ENCODE assay signal across 20 cellular contexts in the genomic region with DNA sequence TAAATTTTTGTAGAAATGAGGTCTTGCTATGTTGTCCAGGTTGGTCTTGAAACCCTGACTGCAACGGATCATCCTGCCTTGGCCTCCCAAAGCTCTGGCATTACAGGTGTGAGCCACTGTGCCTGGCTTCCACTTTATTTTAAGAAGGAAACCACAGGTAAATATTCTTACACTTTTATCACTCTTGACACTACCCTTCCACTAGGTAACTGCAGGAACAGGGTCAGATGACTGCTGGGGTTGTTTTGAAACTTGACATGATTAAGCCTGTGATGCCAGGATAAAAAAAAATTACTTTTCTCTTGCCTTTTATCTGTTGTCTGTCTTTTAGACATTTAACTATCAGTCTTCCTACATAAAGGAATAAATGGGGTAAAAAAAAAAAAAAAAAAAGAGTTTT. TPM values are rescaled to one million over a fixed set of nuclear protein-coding genes. Genes with fewer than 3 reads are reported as not detected.
DNase-seq lines count a peak whose midpoint lies in the region; ATAC-seq, FAIRE-seq and TF ChIP-seq lines count a peak whose summit lies in the region.
"Had no signal": no experiment of that assay in that cellular context is flagged by ENCODE, and none has a peak within 500 bp of the region (broad histone marks: within the 10 kb centered on the region; RNA-seq: fewer than 3 reads in every experiment).

No MANE protein-coding gene starts in this region.

- 89 to 95% methylated on average over 1 of the region's 1 CpG for WGBS in aorta, 2 donors

- peaks cover 0 to 22% (median 5%) of the 10 kb centered on the region in 11 experiments; a peak in 9 of 22 replicates for H3K36me3 ChIP-seq in BLaER1 treated with 17β-estradiol and CSF1 and Interleukin-3, amounts not matched to agents 10 nM and 100 nM
- H3K36me3 ChIP-seq in Panc1 (ENCODE audit: control insufficient read depth, insufficient read depth, low read length), result no peaks in the 10 kb centered on the region
- no peaks in the 10 kb centered on the region for H3K36me3 ChIP-seq in neutrophil
- no peaks in the 10 kb centered on the region for H3K36me3 ChIP-seq in aorta (ENCODE audit: control insufficient read depth in 1 of 2, insufficient read depth in 2 of 2, low read length in 1 of 2)
- H3K36me3 ChIP-seq: HAP-1 had no signal

- H3K4me3 ChIP-seq in BLaER1 treated with 17β-estradiol and CSF1 and Interleukin-3, amounts not matched to agents 10 nM and 100 nM, result no peak overlapping the region
- H3K4me3 ChIP-seq in Panc1 (ENCODE audit: low read depth in 2 of 2, low read length in 2 of 2) (no peak overlapping the region), neutrophil (ENCODE audit: low read depth in 1 of 2, low read length in 1 of 2) (peak overlapping the region in 1 of 2 experiments; percentile 3), aorta (ENCODE audit: low read length in 2 of 2) (no peak overlapping the region)
- H3K4me3 ChIP-seq: HAP-1 had no signal

- peak overlapping the region in 8 of 11 experiments; percentile 44 to 87 (median 74); a peak in 15 of 22 replicates for H3K27ac ChIP-seq in BLaER1 treated with 17β-estradiol and CSF1 and Interleukin-3, amounts not matched to agents 10 nM and 100 nM
- H3K27ac ChIP-seq in Panc1 (ENCODE audit: low read length) (peak overlapping the region; percentile 44; the same call in 1 of the 2 replicates), neutrophil (peak overlapping the region; percentile 70), aorta (ENCODE audit: low read depth in 1 of 2, low read length in 2 of 2) (no peak overlapping the region)

- in situ Hi-C loops in Panc1 (cut with HindIII; ENCODE audit: low pct_unique_long_range_greater_than_20kb, low sequenced_read_pairs), result no loop called here

- no peaks in the 10 kb centered on the region for H4K20me1 ChIP-seq in BLaER1 treated with 17β-estradiol and CSF1 and Interleukin-3, amounts not matched to agents 10 nM and 100 nM

- CTCF ChIA-PET in Panc1 (lab: Charles Lee), result no interaction called here

- H3K4me1 ChIP-seq in BLaER1 treated with 17β-estradiol and CSF1 and Interleukin-3, amounts not matched to agents 10 nM and 100 nM, result peaks cover 0 to 61% (median 17%) of the 10 kb centered on the region in 10 experiments; a peak in 13 of 20 replicates
- no peaks in the 10 kb centered on the region for H3K4me1 ChIP-seq in Panc1 (ENCODE audit: control insufficient read depth, insufficient read depth, low read length)
- peaks cover 18 to 19% of the 10 kb centered on the region in 2 experiments for H3K4me1 ChIP-seq in neutrophil (ENCODE audit: control insufficient read depth in 1 of 2, insufficient read depth in 1 of 2, low read depth in 1 of 2, low read length in 1 of 2)
- H3K4me1 ChIP-seq in aorta (ENCODE audit: control insufficient read depth in 1 of 2, insufficient read depth in 2 of 2, low read length in 2 of 2), result peaks cover 0 to 3% of the 10 kb centered on the region in 2 donors
- H3K4me1 ChIP-seq: HAP-1 had no signal

- DNase-seq in GM19239 (ENCODE audit: insufficient read length, low spot score) (no peak), Panc1 (ENCODE audit: low read depth, low spot score) (no peak), activated T-cell treated with anti-CD3 and anti-CD28 coated beads for 4 hours (no peak), DMS79 (lab: John Stamatoyannopoulos, UW) (no peak), aorta (no peak), HTR-8/SVneo (ENCODE audit: insufficient read length, low spot score) (no peak)
- DNase-seq: DMS79 treated with DMSO at 0.1 percent for 48 hours, IMR-90, NCI-H1048, NCI-H1436, NCI-H2029, NCI-H446, NCI-H526 treated with DMSO at 0.1 percent for 48 hours, OCI-M1, SHP77 treated with DMSO at 0.1 percent for 48 hours had no signal

- TF ChIP-seq CTCF in Panc1 (IDR thresholded peaks at IDR 0.05), result no peak
- no peak for TF ChIP-seq CTCF in neutrophil (IDR thresholded peaks at IDR 0.05)

- no peaks in the 10 kb centered on the region for H3K27me3 ChIP-seq in BLaER1 treated with 17β-estradiol and CSF1 and Interleukin-3, amounts not matched to agents 10 nM and 100 nM
- no peaks in the 10 kb centered on the region for H3K27me3 ChIP-seq in Panc1 (ENCODE audit: control insufficient read depth, insufficient read depth, low read length)
- H3K27me3 ChIP-seq in neutrophil, result no peaks in the 10 kb centered on the region
- H3K27me3 ChIP-seq in aorta (ENCODE audit: control insufficient read depth in 1 of 2, insufficient read depth in 2 of 2, low read length in 1 of 2), result no peaks in the 10 kb centered on the region

- no TSS peak for BruUV-seq in Panc1 (replicated peaks; lab: Mats Ljungman, UMichigan)

- POLR2A ChIA-PET in Panc1 (lab: Charles Lee), result interaction anchor here (0.6 to 0.7 kb wide), 2 partner anchors 109 to 183 kb away, joined by 3 to 5 read pairs; no protein-coding TSS in a partner anchor

- intact Hi-C loops in Panc1 (cut with micrococcal nuclease; ENCODE audit: unreplicated experiment), result no loop called here
- intact Hi-C loops in aorta (cut with DNase I), result no loop called here

- ATAC-seq in Panc1 (no peak), aorta (ENCODE audit: low FRiP score) (no peak)

- peak overlapping the region in 7 of 11 experiments; percentile 9 to 75 (median 53); a peak in 11 of 22 replicates for H3K4me2 ChIP-seq in BLaER1 treated with 17β-estradiol and CSF1 and Interleukin-3, amounts not matched to agents 10 nM and 100 nM

- peak; percentile 68 for FAIRE-seq in GM19239 (lab: Jason Lieb, UNC)
- no peak for FAIRE-seq in HTR-8/SVneo (lab: Jason Lieb, UNC)
- FAIRE-seq: A204.1, D721Med had no signal

- peak overlapping the region in 6 of 11 experiments; percentile 37 to 64 (median 48); a peak in 9 of 22 replicates for H3K9ac ChIP-seq in BLaER1 treated with 17β-estradiol and CSF1 and Interleukin-3, amounts not matched to agents 10 nM and 100 nM

- H3K9me3 ChIP-seq in BLaER1 treated with 17β-estradiol and CSF1 and Interleukin-3, amounts not matched to agents 10 nM and 100 nM (replicated peaks in 1 of 11), result peaks cover 0 to 14% (median 0%) of the 10 kb centered on the region in 11 experiments; a peak in 3 of 22 replicates
- H3K9me3 ChIP-seq in Panc1 (ENCODE audit: control insufficient read depth, insufficient read depth, low read depth, low read length) (no peaks in the 10 kb centered on the region), neutrophil (no peaks in the 10 kb centered on the region), aorta (ENCODE audit: control insufficient read depth, low read length) (no peaks in the 10 kb centered on the region)
- H3K9me3 ChIP-seq: HAP-1 had no signal

RNA-seq across cellular contexts. Expression of a gene that starts 43.5 kb away (rescaled TPM):
- total RNA-seq in Panc1 (2021; ENCODE audit: unreplicated experiment) (28.1 TPM), aorta (1 to 10 TPM; 6.6 to 7.6 TPM)
- 16.7 TPM for polyA plus RNA-seq in Panc1 (2012; ENCODE audit: insufficient read length)
- polyA plus RNA-seq in aorta, result 1 to 10 TPM; 1.8 to 3.6 TPM

Comparison
In these comparisons a context has a peak if more than half of its experiments do, and no peak if none do; other contexts are left out.
1. H3K27ac ChIP-seq: peak in BLaER1 treated with 17β-estradiol and CSF1 and Interleukin-3, amounts not matched to agents 10 nM and 100 nM (8 of 11), Panc1 (single experiment) and neutrophil (single experiment); none in aorta (0 of 2).